Comparison of ENCODE assay signal across 8 cellular contexts in the genomic region with DNA sequence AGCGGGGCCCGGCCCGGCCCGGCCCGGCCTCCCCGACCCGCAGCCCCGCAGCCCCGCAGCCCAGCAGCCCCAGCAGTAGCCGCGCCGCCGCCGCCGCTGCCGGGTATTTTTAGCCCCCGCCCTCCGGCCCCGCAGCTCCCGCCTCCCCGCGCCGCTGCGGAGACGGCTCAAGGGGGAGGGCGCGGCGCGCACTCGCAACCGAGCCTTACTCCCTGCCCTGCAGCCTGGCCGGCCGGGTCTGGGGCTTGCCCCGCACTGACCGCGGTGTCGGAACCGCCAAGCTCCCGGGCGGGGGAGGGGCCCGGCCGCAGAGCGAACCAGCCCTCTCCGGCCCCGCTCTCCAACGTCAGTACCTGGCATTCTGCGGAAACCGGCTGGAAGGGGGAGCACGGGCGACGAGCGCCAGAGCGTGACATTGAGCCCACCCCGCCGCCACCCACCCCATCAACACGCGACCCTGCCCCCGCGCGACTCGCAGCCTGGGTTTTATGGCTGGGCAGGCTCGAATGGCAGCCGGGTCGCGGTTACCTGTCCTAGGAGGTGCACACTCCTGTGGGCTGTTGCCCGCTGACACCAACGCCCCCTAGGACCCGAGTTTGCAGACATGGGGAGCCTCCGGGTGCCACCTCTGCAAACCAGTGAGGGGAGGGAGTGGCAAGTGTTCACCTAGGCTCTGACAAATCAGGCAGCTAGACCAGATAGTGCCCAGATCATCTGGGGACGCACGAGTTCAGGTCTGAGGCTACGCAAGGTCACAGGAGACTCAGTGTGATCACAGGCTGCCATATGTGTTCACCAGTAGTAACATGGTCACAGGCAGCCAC. TPM values are rescaled to one million over a fixed set of nuclear protein-coding genes. Genes with fewer than 3 reads are reported as not detected.
DNase-seq lines count a peak whose midpoint lies in the region; ATAC-seq lines count a peak whose summit lies in the region.

TSS of gene ACSL6 (minus strand) at position 98 of the 824 bp plus-strand sequence. CDS start 105 bp downstream, outside the sequence.

- H3K9me3 ChIP-seq in ectodermal cell (ENCODE audit: control insufficient read depth, low read length), result no peaks in the 10 kb centered on the region

- H3K27ac Mint-ChIP-seq in activated CD4-positive, alpha-beta T cell treated with anti-CD3 and anti-CD28 coated beads, Interleukin-2, amount 10 ng/mL, durations not matched to agents 7 days and 5 days, result no peak within 1 kb of the TSS

- peaks cover 4% of the 10 kb centered on the region for H3K4me1 ChIP-seq in ectodermal cell (ENCODE audit: control insufficient read depth, insufficient read depth, low read length)

- CTCF ChIA-PET in activated CD4-positive, alpha-beta T cell treated with anti-CD3 and anti-CD28 coated beads, Interleukin-2, amount 10 ng/mL, durations not matched to agents 7 days and 5 days (lab: Charles Lee), result interaction anchor here (1.9 kb wide), 1 partner anchor 51 kb away, joined by 5 read pairs; no protein-coding TSS in a partner anchor

- no peak for ATAC-seq in GM21447 (IDR thresholded peaks at IDR 0.05; ENCODE audit: unreplicated experiment)
- no peak for ATAC-seq in HG03135 (IDR thresholded peaks at IDR 0.05; ENCODE audit: unreplicated experiment)

- no peaks in the 10 kb centered on the region for H3K9me3 Mint-ChIP-seq in activated CD4-positive, alpha-beta T cell treated with anti-CD3 and anti-CD28 coated beads, Interleukin-2, amount 10 ng/mL, durations not matched to agents 7 days and 5 days

- no peaks in the 10 kb centered on the region for H3K36me3 ChIP-seq in ectodermal cell (ENCODE audit: control insufficient read depth, insufficient read depth, low read length)

- peak; percentile 7 for DNase-seq in NCI-H2029 (lab: John Stamatoyannopoulos, UW)
- no peak for DNase-seq in NCI-H2029 treated with DMSO at 0.1 percent for 48 hours (lab: John Stamatoyannopoulos, UW)
- DNase-seq in activated CD4-positive, alpha-beta T cell treated with anti-CD3 and anti-CD28 coated beads, Interleukin-2, amount 10 ng/mL, durations not matched to agents 7 days and 5 days, result peak; percentile 39
- peak; percentile 36 for DNase-seq in medulla oblongata (ENCODE audit: extremely low spot score)
- DNase-seq in substantia nigra (lab: John Stamatoyannopoulos, UW), result peak in 21 of 49 donors; percentile 19 to 80 (median 41)

- H3K4me1 Mint-ChIP-seq in activated CD4-positive, alpha-beta T cell treated with anti-CD3 and anti-CD28 coated beads, Interleukin-2, amount 10 ng/mL, durations not matched to agents 7 days and 5 days, result peaks cover 37% of the 10 kb centered on the region

- peak within 1 kb of the TSS; percentile 65 for H3K4me3 Mint-ChIP-seq in activated CD4-positive, alpha-beta T cell treated with anti-CD3 and anti-CD28 coated beads, Interleukin-2, amount 10 ng/mL, durations not matched to agents 7 days and 5 days

- POLR2A ChIA-PET in activated CD4-positive, alpha-beta T cell treated with anti-CD3 and anti-CD28 coated beads, Interleukin-2, amount 10 ng/mL, durations not matched to agents 7 days and 5 days (lab: Charles Lee), result no interaction called here

- H3K27me3 ChIP-seq in ectodermal cell (ENCODE audit: control insufficient read depth, insufficient read depth, low read length, poor library complexity, severe bottlenecking), result peaks cover 37% of the 10 kb centered on the region

- H3K27ac ChIP-seq in ectodermal cell (ENCODE audit: insufficient read depth, low read depth, low read length, poor library complexity, severe bottlenecking) (no peak within 1 kb of the TSS), substantia nigra (ENCODE audit: low read depth, low read length, poor library complexity, severe bottlenecking) (peak within 1 kb of the TSS; percentile 5)

- H3K27me3 Mint-ChIP-seq in activated CD4-positive, alpha-beta T cell treated with anti-CD3 and anti-CD28 coated beads, Interleukin-2, amount 10 ng/mL, durations not matched to agents 7 days and 5 days, result peaks cover 72% of the 10 kb centered on the region

- WGBS in ectodermal cell, 2 experiments, result 3% methylated on average over 72 of the region's 72 CpGs

- peak within 1 kb of the TSS; percentile 41 for H3K4me3 ChIP-seq in ectodermal cell (ENCODE audit: insufficient read depth, low read depth, low read length)

- peaks cover 4% of the 10 kb centered on the region for H3K36me3 Mint-ChIP-seq in activated CD4-positive, alpha-beta T cell treated with anti-CD3 and anti-CD28 coated beads, Interleukin-2, amount 10 ng/mL, durations not matched to agents 7 days and 5 days (ENCODE audit: low read depth)

RNA-seq across cellular contexts. Expression of gene ACSL6, which starts in this region (rescaled TPM):
- 10 to 100 TPM; 26.5 to 38.8 TPM for total RNA-seq in activated CD4-positive, alpha-beta T cell treated with anti-CD3 and anti-CD28 coated beads, Interleukin-2, amount 10 ng/mL, durations not matched to agents 7 days and 5 days
- polyA plus RNA-seq in ectodermal cell (2013, experiment 1 of 4), result not detected
- 0.18 TPM for polyA plus RNA-seq in ectodermal cell (2013, experiment 2 of 4)
- polyA plus RNA-seq in ectodermal cell (2013, experiment 3 of 4), result 0.11 TPM
- polyA plus RNA-seq in ectodermal cell (2013, experiment 4 of 4), result 0.81 TPM
